ENCODE assay signal across 33 cellular contexts in genomic region chr2:17617955-17618354, GRCh38.
DNase-seq lines count a peak whose midpoint lies in the region; ATAC-seq, FAIRE-seq and TF ChIP-seq lines count a peak whose summit lies in the region.
"Had no signal": no experiment of that assay in that cellular context is flagged by ENCODE, and none has a peak within 500 bp of the region (broad histone marks: within the 10 kb centered on the region; RNA-seq: fewer than 3 reads in every experiment).

No MANE protein-coding gene starts in this region.

- no peaks in the 10 kb centered on the region for H3K79me2 ChIP-seq in HepG2 (ENCODE audit: insufficient read depth, low read length)
- H3K79me2 ChIP-seq in HCT116 (ENCODE audit: insufficient read depth, low read length): no peaks in the 10 kb centered on the region
- H3K79me2 ChIP-seq in MM.1S (ENCODE audit: low read length): no peaks in the 10 kb centered on the region

- TF ChIP-seq EP300 in HepG2 (IDR thresholded peaks at IDR 0.05; ENCODE audit: low read depth in 2 of 2, low read length in 2 of 2) (no peak), HepG2 (CRISPR knock-in tag; IDR thresholded peaks at IDR 0.05; ENCODE audit: borderline replicate concordance) (no peak)

- ATAC-seq in HepG2 (no peak), right lobe of liver (no peak), HCT116 (no peak)
- ATAC-seq: A549; CD8-positive, alpha-beta T cell had no signal

- TF ChIP-seq RAD21 in HepG2 (CRISPR knock-in tag; IDR thresholded peaks at IDR 0.05) (no peak), HCT116 (IDR thresholded peaks at IDR 0.05; ENCODE audit: low read depth) (no peak)

- in situ Hi-C loops in HepG2 (cut with HindIII; ENCODE audit: extremely low pct_ligation_motif_present, low pct_unique_long_range_greater_than_20kb): no loop called here

- H3K27ac ChIP-seq in HepG2 (ENCODE audit: extremely low read length, insufficient read depth, low read length): no peak overlapping the region
- H3K27ac ChIP-seq in right lobe of liver: no peak overlapping the region
- H3K27ac ChIP-seq in HCT116 (ENCODE audit: low read depth, low read length): no peak overlapping the region
- no peak overlapping the region for H3K27ac ChIP-seq in MM.1S (ENCODE audit: low read length)
- H3K27ac ChIP-seq: 22Rv1; A549; BLaER1; BLaER1 treated with 17β-estradiol and CSF1 and Interleukin-3, amounts not matched to agents 10 nM and 100 nM; C4-2B had no signal

- RAD21 ChIA-PET in HCT116 (lab: Charles Lee; ENCODE audit: low non-redundant PET in 1 of 2, low total read pairs in 2 of 2, uncharacterized antibody in 2 of 2, unreplicated experiment in 2 of 2): no interaction called here

- CTCF ChIA-PET in HepG2 (lab: Yijun Ruan, JAX; ENCODE audit: low intra/inter-chr PET ratio, low total read pairs) (no interaction called here), HCT116 (lab: Charles Lee) (no interaction called here)

- H2AFZ ChIP-seq in HepG2 (ENCODE audit: low read length): no peak overlapping the region
- H2AFZ ChIP-seq in HCT116 (ENCODE audit: low read depth, low read length, poor library complexity, severe bottlenecking): no peak overlapping the region
- H2AFZ ChIP-seq in MM.1S (ENCODE audit: low read length): no peak overlapping the region

- H3K27me3 ChIP-seq in HepG2 (ENCODE audit: control insufficient read depth in 1 of 2, insufficient read depth in 2 of 2, low read length in 2 of 2) (no peaks in the 10 kb centered on the region), right lobe of liver (no peaks in the 10 kb centered on the region), HCT116 (ENCODE audit: insufficient read depth, low read length) (no peaks in the 10 kb centered on the region), MM.1S (replicated peaks; ENCODE audit: insufficient read depth, low read length) (no peaks in the 10 kb centered on the region)
- H3K27me3 ChIP-seq: BE2C; BLaER1; BLaER1 treated with 17β-estradiol and CSF1 and Interleukin-3, amounts not matched to agents 10 nM and 100 nM had no signal

- H3K4me3 ChIP-seq in HepG2 (replicated peaks in 1 of 3; ENCODE audit: insufficient read depth in 1 of 3, low read depth in 2 of 3, low read length in 3 of 3) (no peak overlapping the region), right lobe of liver (no peak overlapping the region), HCT116 (replicated peaks in 1 of 2; ENCODE audit: low read depth in 1 of 2, low read length in 2 of 2) (no peak overlapping the region), MM.1S (ENCODE audit: low read length) (no peak overlapping the region)
- H3K4me3 ChIP-seq: A549; BLaER1; BLaER1 treated with 17β-estradiol and CSF1 and Interleukin-3, amounts not matched to agents 10 nM and 100 nM had no signal

- H3K9ac ChIP-seq in HepG2 (ENCODE audit: insufficient read depth, low read depth, low read length) (no peak overlapping the region), HCT116 (ENCODE audit: low read length) (no peak overlapping the region), MM.1S (ENCODE audit: low read length) (no peak overlapping the region)
- H3K9ac ChIP-seq: BLaER1; BLaER1 treated with 17β-estradiol and CSF1 and Interleukin-3, amounts not matched to agents 10 nM and 100 nM had no signal

- TF ChIP-seq CTCF in HepG2 (CRISPR knock-in tag; IDR thresholded peaks at IDR 0.05): no peak
- no peak for TF ChIP-seq CTCF in right lobe of liver (IDR thresholded peaks at IDR 0.05)
- TF ChIP-seq CTCF in HCT116 (IDR thresholded peaks at IDR 0.05 in 2 of 3, conservative IDR thresholded peaks at IDR 0.05 in 1 of 3; ENCODE audit: borderline replicate concordance in 1 of 3, insufficient read depth in 1 of 3, low read depth in 2 of 3, low read length in 2 of 3): no peak
- no peak for TF ChIP-seq CTCF in MM.1S (IDR thresholded peaks at IDR 0.05; ENCODE audit: low read length)

- intact Hi-C loops in HepG2 (cut with micrococcal nuclease; ENCODE audit: unreplicated experiment): no loop called here
- intact Hi-C loops in right lobe of liver (cut with DNase I): no loop called here
- intact Hi-C loops in HCT116 (cut with micrococcal nuclease): no loop called here

- POLR2A ChIA-PET in HepG2 (lab: Yijun Ruan, JAX): no interaction called here
- POLR2A ChIA-PET in HCT116 (lab: Charles Lee): no interaction called here

- no TSS peak for BruUV-seq in HepG2 (replicated peaks; lab: Mats Ljungman, UMichigan)
- BruUV-seq in HCT116 (replicated peaks; lab: Mats Ljungman, UMichigan): no TSS peak

- no peaks in the 10 kb centered on the region for H3F3A ChIP-seq in MM.1S (ENCODE audit: insufficient read depth, low read length)

- H3K36me3 ChIP-seq in HepG2 (replicated peaks in 1 of 2; ENCODE audit: control insufficient read depth in 1 of 2, insufficient read depth in 2 of 2, low read length in 2 of 2) (peaks cover 16 to 39% of the 10 kb centered on the region in 2 experiments; a peak in 4 of 5 replicates), right lobe of liver (no peaks in the 10 kb centered on the region), HCT116 (ENCODE audit: control insufficient read depth in 1 of 2, insufficient read depth in 2 of 2, low read length in 2 of 2) (no peaks in the 10 kb centered on the region), MM.1S (replicated peaks; ENCODE audit: insufficient read depth, low read length) (no peaks in the 10 kb centered on the region)
- H3K36me3 ChIP-seq: BE2C; BLaER1; BLaER1 treated with 17β-estradiol and CSF1 and Interleukin-3, amounts not matched to agents 10 nM and 100 nM had no signal

- DNase-seq in HepG2 (ENCODE audit: low spot score) (no peak), right lobe of liver (no peak), HCT116 (ENCODE audit: low read depth, low spot score) (no peak), islet precursor cell (peak; percentile 26), MM.1S (no peak), NOMO-1 (lab: John Stamatoyannopoulos, UW; ENCODE audit: unreplicated experiment in 2 of 2) (no peak)
- DNase-seq: 8988T; ACHN; AML-193; BE2C; C1 segment of cervical spinal cord; Caco-2; Calu3; CD4-positive, alpha-beta memory T cell; CD4-positive, alpha-beta T cell; CD4-positive, CD25-positive, alpha-beta regulatory T cell; CD8-positive, alpha-beta memory T cell; CD8-positive, alpha-beta T cell; COR-L47; DMS 273 treated with DMSO at 0.1 percent for 48 hours; DMS153; DMS53; DMS79; DMS79 treated with DMSO at 0.1 percent for 48 hours; DND-41; EL had no signal

- no peak for FAIRE-seq in HepG2 (lab: Jason Lieb, UNC)
- FAIRE-seq: A204.1, A549, D721Med had no signal

- H3K4me2 ChIP-seq in HepG2 (ENCODE audit: low read depth, low read length): no peak overlapping the region
- H3K4me2 ChIP-seq in HCT116 (ENCODE audit: low read length): no peak overlapping the region
- no peak overlapping the region for H3K4me2 ChIP-seq in MM.1S (ENCODE audit: low read depth, low read length)
- H3K4me2 ChIP-seq: A549; BLaER1; BLaER1 treated with 17β-estradiol and CSF1 and Interleukin-3, amounts not matched to agents 10 nM and 100 nM had no signal

- H3K9me2 ChIP-seq in HCT116 (ENCODE audit: insufficient read depth) (no peaks in the 10 kb centered on the region), MM.1S (replicated peaks; ENCODE audit: insufficient read depth, low read length) (no peaks in the 10 kb centered on the region)

- H3K9me3 ChIP-seq in HepG2 (ENCODE audit: low read length) (no peaks in the 10 kb centered on the region), right lobe of liver (no peaks in the 10 kb centered on the region), HCT116 (ENCODE audit: control insufficient read depth in 1 of 2, insufficient read depth in 1 of 2, low read depth in 1 of 2, low read length in 2 of 2) (no peaks in the 10 kb centered on the region), MM.1S (replicated peaks; ENCODE audit: insufficient read depth, low read length) (no peaks in the 10 kb centered on the region)
- H3K9me3 ChIP-seq: A549; BE2C; BLaER1; BLaER1 treated with 17β-estradiol and CSF1 and Interleukin-3, amounts not matched to agents 10 nM and 100 nM; Caco-2 had no signal

- WGBS in HepG2 (ENCODE audit: low lambda C conversion rate): 91% methylated on average over 1 of the region's 1 CpG
- WGBS in right lobe of liver (ENCODE audit: insufficient coverage, low coverage, low lambda C conversion rate, missing lambda C conversion rate): 0% methylated on average over 1 of the region's 1 CpG

- H3K4me1 ChIP-seq in HepG2 (ENCODE audit: insufficient read depth, low read length) (no peaks in the 10 kb centered on the region), right lobe of liver (no peaks in the 10 kb centered on the region), HCT116 (ENCODE audit: control insufficient read depth in 1 of 2, insufficient read depth in 2 of 2, low read length in 2 of 2) (peaks cover 0 to 69% of the 10 kb centered on the region in 2 experiments; a peak in 2 of 4 replicates), MM.1S (ENCODE audit: low read length) (no peaks in the 10 kb centered on the region)
- H3K4me1 ChIP-seq: BE2C, Caco-2 had no signal

- TF ChIP-seq POLR2A in HepG2 (IDR thresholded peaks at IDR 0.05; ENCODE audit: insufficient read depth in 1 of 2, low read depth in 2 of 2, low read length in 2 of 2): no peak
- no peak for TF ChIP-seq POLR2A in right lobe of liver (IDR thresholded peaks at IDR 0.05)
- no peak for TF ChIP-seq POLR2A in HCT116 (IDR thresholded peaks at IDR 0.05; ENCODE audit: borderline replicate concordance, extremely low read depth, insufficient read depth, insufficient read length)

- H4K20me1 ChIP-seq in HepG2 (ENCODE audit: insufficient read depth, low read length) (no peaks in the 10 kb centered on the region), HCT116 (ENCODE audit: insufficient read depth) (no peaks in the 10 kb centered on the region), MM.1S (ENCODE audit: insufficient read depth, low read length) (no peaks in the 10 kb centered on the region)
- H4K20me1 ChIP-seq: BLaER1; BLaER1 treated with 17β-estradiol and CSF1 and Interleukin-3, amounts not matched to agents 10 nM and 100 nM had no signal

TF ChIP-seq in HepG2, 621 proteins besides CTCF, POLR2A, EP300 and RAD21:
- TF ChIP-seq ESRRA (CRISPR knock-in tag; IDR thresholded peaks at IDR 0.05; ENCODE audit: low read depth) (no peak), ZNF12 (CRISPR knock-in tag; IDR thresholded peaks at IDR 0.05) (peak; percentile 96), POLR2AphosphoS5 (IDR thresholded peaks at IDR 0.05; ENCODE audit: low read depth, low read length) (no peak)

TF ChIP-seq in HCT116, 20 proteins besides CTCF, POLR2A, EP300 and RAD21:
- TF ChIP-seq SP1 (IDR thresholded peaks at IDR 0.05; ENCODE audit: low read depth) (no peak), ZNF274 (IDR thresholded peaks at IDR 0.05; ENCODE audit: low read depth, low read length) (no peak), ELF1 (IDR thresholded peaks at IDR 0.05; ENCODE audit: borderline replicate concordance, low read depth) (no peak), SIN3A (IDR thresholded peaks at IDR 0.05; ENCODE audit: low read depth) (no peak), EGR1 (IDR thresholded peaks at IDR 0.05; ENCODE audit: low read depth) (no peak), FOSL1 (IDR thresholded peaks at IDR 0.05; ENCODE audit: low read depth) (no peak), JUND (IDR thresholded peaks at IDR 0.05) (no peak), CBX3 (IDR thresholded peaks at IDR 0.05; ENCODE audit: low read depth) (peak; percentile 31; the same call in 1 of the 2 replicates)
TF ChIP-seq in HCT116: peak in this region for 1.
